8 cellular contexts compared by ENCODE assay signal in genomic region chr2:202912342-202912804, GRCh38. TPM values are rescaled to one million over a fixed set of nuclear protein-coding genes. Genes with fewer than 3 reads are reported as not detected.
A peak's percentile ranks its signal among the peaks of the same experiment; 100 is the strongest.
DNase-seq lines count a peak whose midpoint lies in the region; ATAC-seq and TF ChIP-seq lines count a peak whose summit lies in the region.
"Not testable (repeated sequence)": the region's sequence is repeated elsewhere in the genome, so short reads cannot be mapped to it uniquely, and the experiment has no call there.

No MANE protein-coding gene starts in this region.

- H3K4me1 Mint-ChIP-seq in CD8-positive, alpha-beta memory T cell, result peaks cover 25 to 49% (median 44%) of the 10 kb centered on the region in 3 donors
- H3K4me1 Mint-ChIP-seq in activated naive CD4-positive, alpha-beta T cell treated with anti-CD3 and anti-CD28 coated beads for 36 hours (ENCODE audit: low read depth), result peaks cover 32% of the 10 kb centered on the region
- peaks cover 20% of the 10 kb centered on the region for H3K4me1 Mint-ChIP-seq in mesothelial cell of epicardium
- H3K4me1 Mint-ChIP-seq in stimulated activated memory B cell treated with anti-CD40 and anti-IgM and Interleukin-4, amounts not matched to agents 10 μg/mL and 1 μg/mL and 100 μg/mL, for 72 hours, result peaks cover 32% of the 10 kb centered on the region

- H4K20me1 ChIP-seq in PC-3 (ENCODE audit: low read length), result not testable (repeated sequence)

- H3K4me1 ChIP-seq in CD8-positive, alpha-beta memory T cell (ENCODE audit: insufficient read depth, low read length), result peaks cover 11% of the 10 kb centered on the region
- peaks cover 12% of the 10 kb centered on the region; the same call in 1 of the 2 replicates for H3K4me1 ChIP-seq in PC-3 (ENCODE audit: insufficient read depth, low read length)
- peaks cover 0 to 32% (median 18%) of the 10 kb centered on the region in 3 donors for H3K4me1 ChIP-seq in esophagus squamous epithelium

- H3K9ac ChIP-seq in PC-3 (ENCODE audit: low read length), result peak overlapping the region; percentile 88

- not testable (repeated sequence) for TF ChIP-seq POLR2A in esophagus squamous epithelium (IDR thresholded peaks at IDR 0.05)

- H3K9me3 Mint-ChIP-seq in CD8-positive, alpha-beta memory T cell; activated naive CD4-positive, alpha-beta T cell treated with anti-CD3 and anti-CD28 coated beads for 36 hours; mesothelial cell of epicardium; stimulated activated memory B cell treated with anti-CD40 and anti-IgM and Interleukin-4, amounts not matched to agents 10 μg/mL and 1 μg/mL and 100 μg/mL, for 72 hours: not testable (repeated sequence)

- not testable (repeated sequence) for TF ChIP-seq CTCF in PC-3 (conservative IDR thresholded peaks at IDR 0.05; ENCODE audit: low read depth, low read length); esophagus squamous epithelium (IDR thresholded peaks at IDR 0.05); mesothelial cell of epicardium (IDR thresholded peaks at IDR 0.05; ENCODE audit: unreplicated experiment)

- H3K79me2 ChIP-seq in PC-3 (ENCODE audit: low read length), result peaks cover 41% of the 10 kb centered on the region

- H3K27ac ChIP-seq in CD8-positive, alpha-beta memory T cell (ENCODE audit: low read depth, low read length), result peak overlapping the region; percentile 77
- H3K27ac ChIP-seq in PC-3 (ENCODE audit: low read length) (peak overlapping the region; percentile 75), esophagus squamous epithelium (peak overlapping the region; percentile 82 to 94 (median 91))

- peak overlapping the region; percentile 95 for H3K4me3 ChIP-seq in CD8-positive, alpha-beta memory T cell (ENCODE audit: low read length)
- H3K4me3 ChIP-seq in PC-3 (ENCODE audit: low read length), result peak overlapping the region; percentile 89
- peak overlapping the region; percentile 50 to 78 (median 70) for H3K4me3 ChIP-seq in esophagus squamous epithelium

- peaks cover 0 to 13% (median 0%) of the 10 kb centered on the region in 3 donors for H3K36me3 Mint-ChIP-seq in CD8-positive, alpha-beta memory T cell
- H3K36me3 Mint-ChIP-seq in activated naive CD4-positive, alpha-beta T cell treated with anti-CD3 and anti-CD28 coated beads for 36 hours (ENCODE audit: low read depth); mesothelial cell of epicardium; stimulated activated memory B cell treated with anti-CD40 and anti-IgM and Interleukin-4, amounts not matched to agents 10 μg/mL and 1 μg/mL and 100 μg/mL, for 72 hours: not testable (repeated sequence)

- peak in 1 of 5 donors; percentile 49 for DNase-seq in CD8-positive, alpha-beta memory T cell
- DNase-seq in PC-3; activated naive CD4-positive, alpha-beta T cell treated with anti-CD3 and anti-CD28 coated beads for 36 hours; esophagus squamous epithelium (lab: John Stamatoyannopoulos, UW): not testable (repeated sequence)
- peak in 1 of 2 experiments; percentile 42 for DNase-seq in mesothelial cell of epicardium (ENCODE audit: low spot score in 2 of 2, unreplicated experiment in 2 of 2)

- H3K4me3 Mint-ChIP-seq in CD8-positive, alpha-beta memory T cell, result peak overlapping the region; percentile 95 to 100 (median 98)
- H3K4me3 Mint-ChIP-seq in activated naive CD4-positive, alpha-beta T cell treated with anti-CD3 and anti-CD28 coated beads for 36 hours, result peak overlapping the region; percentile 87
- H3K4me3 Mint-ChIP-seq in mesothelial cell of epicardium, result peak overlapping the region; percentile 96
- peak overlapping the region; percentile 98 for H3K4me3 Mint-ChIP-seq in stimulated activated memory B cell treated with anti-CD40 and anti-IgM and Interleukin-4, amounts not matched to agents 10 μg/mL and 1 μg/mL and 100 μg/mL, for 72 hours

- H3K27ac Mint-ChIP-seq in CD8-positive, alpha-beta memory T cell, result peak overlapping the region; percentile 92 to 99 (median 98)
- peak overlapping the region; percentile 94 for H3K27ac Mint-ChIP-seq in activated naive CD4-positive, alpha-beta T cell treated with anti-CD3 and anti-CD28 coated beads for 36 hours
- peak overlapping the region; percentile 98 for H3K27ac Mint-ChIP-seq in mesothelial cell of epicardium
- H3K27ac Mint-ChIP-seq in stimulated activated memory B cell treated with anti-CD40 and anti-IgM and Interleukin-4, amounts not matched to agents 10 μg/mL and 1 μg/mL and 100 μg/mL, for 72 hours, result peak overlapping the region; percentile 91

- POLR2A ChIA-PET in CD8-positive, alpha-beta memory T cell (lab: Charles Lee), result interaction anchor here (0.6 to 1.6 kb wide), 5 partner anchors 19 to 646 kb away, joined by 3 to 7 read pairs (median 5); partner anchors contain the start of genes CYP20A1, FAM117B and NBEAL1
- POLR2A ChIA-PET in PC-3 (lab: Charles Lee; ENCODE audit: unreplicated experiment), result not testable (repeated sequence)

- H3F3A ChIP-seq in PC-3 (ENCODE audit: low read length, unreplicated experiment), result not testable (repeated sequence)

- WGBS in esophagus squamous epithelium, 2 donors, result 0% methylated on average over 1 of the region's 41 CpGs; no CpG with 5 or more reads in 1 of the 2 donors

- H3K36me3 ChIP-seq in CD8-positive, alpha-beta memory T cell (ENCODE audit: insufficient read depth, low read length); PC-3 (ENCODE audit: low read depth, low read length); esophagus squamous epithelium: not testable (repeated sequence)

- H3K27me3 ChIP-seq in CD8-positive, alpha-beta memory T cell (ENCODE audit: insufficient read depth, low read length, poor library complexity, severe bottlenecking); PC-3 (ENCODE audit: low read length); esophagus squamous epithelium: not testable (repeated sequence)

- not testable (repeated sequence) for H3K9me2 ChIP-seq in PC-3 (replicated peaks; ENCODE audit: low read length)

- peak overlapping the region; percentile 92 for H3K4me2 ChIP-seq in PC-3 (ENCODE audit: low read length)

- not testable (repeated sequence) for BruUV-seq in PC-3 (replicated peaks; lab: Mats Ljungman, UMichigan)

- peak overlapping the region; percentile 94 for H2AFZ ChIP-seq in PC-3 (ENCODE audit: low read length)

- CTCF ChIA-PET in CD8-positive, alpha-beta memory T cell (lab: Charles Lee), result interaction anchor here (1.5 to 1.8 kb wide), 2 partner anchors 324 to 326 kb away, joined by 4 to 7 read pairs; partner anchors contain the start of gene CYP20A1
- CTCF ChIA-PET in PC-3 (lab: Charles Lee); activated naive CD4-positive, alpha-beta T cell treated with anti-CD3 and anti-CD28 coated beads for 36 hours (lab: Charles Lee): not testable (repeated sequence)

- H3K9me3 ChIP-seq in CD8-positive, alpha-beta memory T cell (ENCODE audit: low read length); PC-3 (ENCODE audit: low read length); esophagus squamous epithelium: not testable (repeated sequence)

- intact Hi-C loops in PC-3 (cut with micrococcal nuclease), result loop anchor here (1.0 kb wide), 1 partner anchor 102 kb away; the partner anchor contains the start of gene NBEAL1
- intact Hi-C loops in activated naive CD4-positive, alpha-beta T cell treated with anti-CD3 and anti-CD28 coated beads for 36 hours (cut with micrococcal nuclease), result loop anchor here (1.0 to 10.0 kb wide), 9 partner anchors 80 to 1130 kb away; partner anchors contain the start of genes ABI2, ALS2, BMPR2 and FAM117B
- intact Hi-C loops in esophagus squamous epithelium (cut with DNase I), result not testable (repeated sequence)

- ATAC-seq in GM21367 (IDR thresholded peaks at IDR 0.05; ENCODE audit: unreplicated experiment), result peak; percentile 46
- peak; percentile 58 for ATAC-seq in HG03066 (IDR thresholded peaks at IDR 0.05; ENCODE audit: low read depth, unreplicated experiment)
- ATAC-seq in PC-3, result peak; percentile 67
- peak; percentile 82 for ATAC-seq in stimulated activated memory B cell treated with anti-CD40 and anti-IgM and Interleukin-4, amounts not matched to agents 10 μg/mL and 1 μg/mL and 100 μg/mL, for 72 hours

- not testable (repeated sequence) for H3K27me3 Mint-ChIP-seq in CD8-positive, alpha-beta memory T cell; activated naive CD4-positive, alpha-beta T cell treated with anti-CD3 and anti-CD28 coated beads for 36 hours (ENCODE audit: low read depth); mesothelial cell of epicardium (ENCODE audit: low read depth); stimulated activated memory B cell treated with anti-CD40 and anti-IgM and Interleukin-4, amounts not matched to agents 10 μg/mL and 1 μg/mL and 100 μg/mL, for 72 hours

RNA-seq across cellular contexts. Expression of gene CARF, which starts 0.3 kb away (rescaled TPM):
- total RNA-seq in CD8-positive, alpha-beta memory T cell, result 1 to 10 TPM; 4.2 to 5.5 TPM
- polyA plus RNA-seq in CD8-positive, alpha-beta memory T cell, result 3.1 TPM
- total RNA-seq in PC-3 (2014; rRNA removed), result 1.6 and 4.4 TPM in 2 replicates
- total RNA-seq in activated naive CD4-positive, alpha-beta T cell treated with anti-CD3 and anti-CD28 coated beads for 36 hours, result 1 to 10 TPM; 4.0 to 5.4 TPM
- total RNA-seq in esophagus squamous epithelium, result 10 to 100 TPM in 1 of 4 donors, 1 to 10 TPM in 3; 2.4 to 11.6 (median 3.7) TPM
- 13.7 to 17.0 TPM (median 16.8 TPM) in 3 replicates for total RNA-seq in mesothelial cell of epicardium

RNA-seq across cellular contexts. Expression of gene WDR12, which starts 0.9 kb away (rescaled TPM):
- 100 to 1,000 TPM; 129 to 132 TPM for total RNA-seq in CD8-positive, alpha-beta memory T cell
- polyA plus RNA-seq in CD8-positive, alpha-beta memory T cell, result 23.7 TPM
- total RNA-seq in PC-3 (2014; rRNA removed) (60.5 and 65.4 TPM in 2 replicates), esophagus squamous epithelium (10 to 100 TPM; 22.0 to 52.4 (median 30.7) TPM), mesothelial cell of epicardium (54.4 to 58.9 TPM (median 58.6 TPM) in 3 replicates)
- 10 to 100 TPM; 83.0 to 98.3 TPM for total RNA-seq in activated naive CD4-positive, alpha-beta T cell treated with anti-CD3 and anti-CD28 coated beads for 36 hours

RNA-seq across cellular contexts. Expression of gene ICA1L, which starts 40.8 kb away (rescaled TPM):
- 1 to 10 TPM; 4.6 to 4.7 TPM for total RNA-seq in CD8-positive, alpha-beta memory T cell
- 2.3 TPM for polyA plus RNA-seq in CD8-positive, alpha-beta memory T cell
- 1.3 and 2.5 TPM in 2 replicates for total RNA-seq in PC-3 (2014; rRNA removed)
- 1 to 10 TPM; 5.1 to 5.7 TPM for total RNA-seq in activated naive CD4-positive, alpha-beta T cell treated with anti-CD3 and anti-CD28 coated beads for 36 hours
- total RNA-seq in esophagus squamous epithelium, result 1 to 10 TPM in 1 of 4 donors, under 1 TPM in 3; 0.53 to 8.0 (median 0.79) TPM
- 9.9 to 13.4 TPM (median 11.8 TPM) in 3 replicates for total RNA-seq in mesothelial cell of epicardium
